In the genomic region with DNA sequence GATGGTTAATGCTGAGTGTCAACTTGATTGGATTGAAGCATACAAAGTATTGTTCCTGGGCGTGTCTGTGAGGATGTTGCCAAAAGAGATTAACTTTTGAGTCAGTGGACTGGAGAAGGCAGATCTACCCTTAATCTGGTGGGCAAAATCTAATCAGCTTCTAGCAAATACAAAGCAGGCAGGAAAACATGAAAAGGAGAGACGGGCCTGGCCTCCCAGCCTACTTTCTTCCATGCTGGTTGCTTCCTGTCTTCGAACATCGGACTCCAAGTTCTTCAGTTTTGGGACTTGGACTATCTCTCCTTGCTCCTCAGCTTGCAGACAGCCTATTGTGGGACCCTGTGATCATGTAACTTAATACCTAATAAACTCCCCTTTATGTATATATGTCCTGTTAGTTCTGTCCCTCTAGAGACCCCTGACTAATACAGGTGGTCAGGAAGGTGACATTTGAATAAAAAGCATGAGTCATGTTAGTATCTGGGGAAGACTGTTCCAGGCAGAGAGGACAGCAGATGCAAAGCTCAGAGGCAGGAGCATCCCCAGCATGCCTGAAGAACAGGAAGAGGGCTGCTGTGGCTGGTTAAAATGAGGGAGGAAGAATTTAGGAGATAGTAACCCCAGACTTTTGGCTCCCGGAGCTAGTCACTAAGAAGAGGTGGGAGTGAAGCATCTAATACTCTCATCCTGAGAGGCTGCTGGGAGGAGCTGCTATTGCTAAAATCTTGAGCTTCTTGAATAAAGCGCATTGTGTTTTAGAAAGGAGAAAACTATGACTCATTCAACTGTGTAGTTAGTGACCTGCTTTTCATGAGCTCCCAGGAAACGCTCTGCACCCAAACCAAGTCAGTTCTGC, we compare ENCODE assay signal across 15 cellular contexts.
A peak's percentile ranks its signal among the peaks of the same experiment; 100 is the strongest.
DNase-seq lines count a peak whose midpoint lies in the region; ATAC-seq and TF ChIP-seq lines count a peak whose summit lies in the region.
"Had no signal": no experiment of that assay in that cellular context is flagged by ENCODE, and none has a peak within 500 bp of the region (broad histone marks: within the 10 kb centered on the region; RNA-seq: fewer than 3 reads in every experiment).

No MANE protein-coding gene starts in this region.

- in situ Hi-C loops in astrocyte of the spinal cord (cut with HindIII; ENCODE audit: low sequenced_read_pairs), result no loop called here

- DNase-seq in CMK (ENCODE audit: low read depth) (peak; percentile 50), NCI-H226 (peak; percentile 61), astrocyte of the spinal cord (ENCODE audit: low read depth, low spot score) (peak; percentile 22), kidney glomerular epithelial cell (lab: John Stamatoyannopoulos, UW) (peak; percentile 2), NCI-H1092 treated with DMSO at 0.1 percent for 48 hours (lab: John Stamatoyannopoulos, UW) (no peak), NCI-H1694 (lab: John Stamatoyannopoulos, UW) (no peak)
- DNase-seq in activated T-cell treated with anti-CD3 and anti-CD28 coated beads, Interleukin-2, amount 50 U/mL, for 48 hours, result no peak
- DNase-seq: activated CD4-positive, CD25-positive, alpha-beta regulatory T cell treated with anti-CD3 and anti-CD28 coated beads, Interleukin-2, amount 50 U/mL, for 72 hours; DMS 273 treated with DMSO at 0.1 percent for 48 hours; foreskin fibroblast; kidney; NCI-H748 treated with DMSO at 0.1 percent for 48 hours; upper lobe of left lung had no signal

- no peak for ATAC-seq in GM18870 (IDR thresholded peaks at IDR 0.05; ENCODE audit: unreplicated experiment)
- ATAC-seq: SK-N-SH treated with all-trans-retinoic acid at 6 μM for 48 hours had no signal

- H3K4me3 ChIP-seq in astrocyte of the spinal cord (ENCODE audit: low read depth, low read length), result no peak overlapping the region
- H3K4me3 ChIP-seq: upper lobe of left lung had no signal

- TF ChIP-seq CTCF in astrocyte of the spinal cord (IDR thresholded peaks at IDR 0.05; ENCODE audit: low read depth, low read length), result no peak

Comparison
In these comparisons a context has a peak if more than half of its experiments do, and no peak if none do; other contexts are left out.
1. DNase-seq: peak in CMK (single experiment), NCI-H226 (single experiment), astrocyte of the spinal cord (single experiment) and kidney glomerular epithelial cell (single experiment); none in NCI-H1092 treated with DMSO at 0.1 percent for 48 hours (single experiment), NCI-H1694 (single experiment) and activated T-cell treated with anti-CD3 and anti-CD28 coated beads, Interleukin-2, amount 50 U/mL, for 48 hours (0 of 2).